Comparison of ENCODE assay signal across 8 cellular contexts in genomic region chr3:194485876-194486539, GRCh38. TPM values are rescaled to one million over a fixed set of nuclear protein-coding genes. Genes with fewer than 3 reads are reported as not detected.
DNase-seq lines count a peak whose midpoint lies in the region; ATAC-seq and TF ChIP-seq lines count a peak whose summit lies in the region.

No MANE protein-coding gene starts in this region.

- H3K9ac ChIP-seq in NT2/D1 (ENCODE audit: insufficient read length, low read depth) = peak overlapping the region; percentile 97

- TF ChIP-seq POLR2A in thyroid gland (IDR thresholded peaks at IDR 0.05) = no peak

- DNase-seq in ELF-1 (ENCODE audit: low read depth, low spot score) (peak; percentile 29), HAP-1 (ENCODE audit: low spot score in 2 of 2) (peak in 1 of 2 experiments; percentile 34), NT2/D1 (ENCODE audit: low read depth, low spot score) (no peak), fibroblast of villous mesenchyme (ENCODE audit: low read depth) (peak; percentile 55), omental fat pad (ENCODE audit: low spot score) (no peak), thyroid gland (peak; percentile 41 to 49), COLO829 (ENCODE audit: low spot score) (no peak)
- DNase-seq in activated T-helper 2 cell treated with anti-CD3 and anti-CD28 coated beads, Interferon-gamma antibody, Interleukin-2, Interleukin-4, amounts not matched to agents 10 μg/mL and 5 μg/mL and 100 μg/mL, durations not matched to agents 14 hours and 24 hours and 36 hours (ENCODE audit: low spot score) = peak; percentile 36

- H3K4me3 ChIP-seq in HAP-1 (peak overlapping the region; percentile 54), NT2/D1 (ENCODE audit: insufficient read length, low read depth) (peak overlapping the region; percentile 90), fibroblast of villous mesenchyme (ENCODE audit: low read depth, low read length) (peak overlapping the region; percentile 86), thyroid gland (replicated peaks in 1 of 3) (peak overlapping the region; percentile 4 to 69 (median 25))

- TF ChIP-seq CTCF in fibroblast of villous mesenchyme (IDR thresholded peaks at IDR 0.05; ENCODE audit: insufficient read depth, low read depth, low read length) (peak; percentile 39), omental fat pad (IDR thresholded peaks at IDR 0.05) (no peak), thyroid gland (IDR thresholded peaks at IDR 0.05) (peak in 4 of 6 experiments; percentile 2 to 20 (median 12))

- 0 to 3% methylated on average over 9 of the region's 42 CpGs for WGBS in thyroid gland, 2 donors

- H3K9me3 Mint-ChIP-seq in activated T-helper 2 cell treated with anti-CD3 and anti-CD28 coated beads, Interferon-gamma antibody, Interleukin-2, Interleukin-4, amounts not matched to agents 10 μg/mL and 5 μg/mL and 100 μg/mL, durations not matched to agents 14 hours and 24 hours and 36 hours = no peaks in the 10 kb centered on the region

- peak overlapping the region; percentile 89 for H3K4me3 Mint-ChIP-seq in activated T-helper 2 cell treated with anti-CD3 and anti-CD28 coated beads, Interferon-gamma antibody, Interleukin-2, Interleukin-4, amounts not matched to agents 10 μg/mL and 5 μg/mL and 100 μg/mL, durations not matched to agents 14 hours and 24 hours and 36 hours (ENCODE audit: low read depth)

- H3K27me3 ChIP-seq in HAP-1 (ENCODE audit: low read depth) (no peaks in the 10 kb centered on the region), NT2/D1 (ENCODE audit: insufficient read depth, insufficient read length) (peaks cover 2% of the 10 kb centered on the region), thyroid gland (no peaks in the 10 kb centered on the region)

- H3K36me3 ChIP-seq in HAP-1 (replicated peaks) (peaks cover 4% of the 10 kb centered on the region; the same call in 1 of the 2 replicates), NT2/D1 (ENCODE audit: insufficient read depth, insufficient read length, low read length) (peaks cover 33% of the 10 kb centered on the region), thyroid gland (no peaks in the 10 kb centered on the region)

- H3K4me1 ChIP-seq in HAP-1 (peaks cover 13% of the 10 kb centered on the region; the same call in 1 of the 2 replicates), NT2/D1 (ENCODE audit: insufficient read depth, insufficient read length) (peaks cover 11% of the 10 kb centered on the region), thyroid gland (peaks cover 31 to 60% of the 10 kb centered on the region in 2 donors)

- H3K9me3 ChIP-seq in HAP-1 (no peaks in the 10 kb centered on the region), NT2/D1 (ENCODE audit: insufficient read depth, low read length) (no peaks in the 10 kb centered on the region), thyroid gland (no peaks in the 10 kb centered on the region)

- peak overlapping the region; percentile 79 to 95 (median 84) for H3K27ac ChIP-seq in thyroid gland

- H3K27me3 Mint-ChIP-seq in activated T-helper 2 cell treated with anti-CD3 and anti-CD28 coated beads, Interferon-gamma antibody, Interleukin-2, Interleukin-4, amounts not matched to agents 10 μg/mL and 5 μg/mL and 100 μg/mL, durations not matched to agents 14 hours and 24 hours and 36 hours (ENCODE audit: low read depth) = no peaks in the 10 kb centered on the region

- H3K27ac Mint-ChIP-seq in activated T-helper 2 cell treated with anti-CD3 and anti-CD28 coated beads, Interferon-gamma antibody, Interleukin-2, Interleukin-4, amounts not matched to agents 10 μg/mL and 5 μg/mL and 100 μg/mL, durations not matched to agents 14 hours and 24 hours and 36 hours = peak overlapping the region; percentile 89

- peaks cover 57% of the 10 kb centered on the region for H3K4me1 Mint-ChIP-seq in activated T-helper 2 cell treated with anti-CD3 and anti-CD28 coated beads, Interferon-gamma antibody, Interleukin-2, Interleukin-4, amounts not matched to agents 10 μg/mL and 5 μg/mL and 100 μg/mL, durations not matched to agents 14 hours and 24 hours and 36 hours (ENCODE audit: low read depth)

- in situ Hi-C loops in HAP-1 (cut with MboI; ENCODE audit: low sequenced_read_pairs) = no loop called here

- peaks cover 51% of the 10 kb centered on the region for H3K36me3 Mint-ChIP-seq in activated T-helper 2 cell treated with anti-CD3 and anti-CD28 coated beads, Interferon-gamma antibody, Interleukin-2, Interleukin-4, amounts not matched to agents 10 μg/mL and 5 μg/mL and 100 μg/mL, durations not matched to agents 14 hours and 24 hours and 36 hours (ENCODE audit: low read depth)

- peak; percentile 16 for ATAC-seq in omental fat pad (ENCODE audit: low FRiP score)

- intact Hi-C loops in activated T-helper 2 cell treated with anti-CD3 and anti-CD28 coated beads, Interferon-gamma antibody, Interleukin-2, Interleukin-4, amounts not matched to agents 10 μg/mL and 5 μg/mL and 100 μg/mL, durations not matched to agents 14 hours and 24 hours and 36 hours (cut with micrococcal nuclease) = loop anchor here (2.0 to 5.0 kb wide), 3 partner anchors 75 to 1056 kb away; partner anchors contain the start of genes LSG1 and PPP1R2
- intact Hi-C loops in thyroid gland (cut with DNase I) = no loop called here

RNA-seq across cellular contexts. Expression of gene ATP13A3, which starts 0.8 kb away (rescaled TPM):
- 136 and 150 TPM in 2 replicates for total RNA-seq in activated T-helper 2 cell treated with anti-CD3 and anti-CD28 coated beads, Interferon-gamma antibody, Interleukin-2, Interleukin-4, amounts not matched to agents 10 μg/mL and 5 μg/mL and 100 μg/mL, durations not matched to agents 14 hours and 24 hours and 36 hours
- total RNA-seq in fibroblast of villous mesenchyme (190 and 228 TPM in 2 replicates), omental fat pad (100 to 1,000 TPM; 124 to 638 (median 294) TPM), thyroid gland (100 to 1,000 TPM; 262 to 426 (median 341) TPM)

Comparison
In these comparisons a context has a peak if more than half of its experiments do, and no peak if none do; other contexts are left out.
1. DNase-seq: peak in ELF-1 (single experiment), activated T-helper 2 cell treated with anti-CD3 and anti-CD28 coated beads, Interferon-gamma antibody, Interleukin-2, Interleukin-4, amounts not matched to agents 10 μg/mL and 5 μg/mL and 100 μg/mL, durations not matched to agents 14 hours and 24 hours and 36 hours (single experiment), fibroblast of villous mesenchyme (single experiment) and thyroid gland (2 of 2); none in NT2/D1 (single experiment), omental fat pad (single experiment) and COLO829 (single experiment).
2. H3K4me3 ChIP-seq: peak in every context shown above with its lines; median percentile 90 in NT2/D1; 86 in fibroblast of villous mesenchyme; 54 in HAP-1; 25 in thyroid gland.
3. CTCF ChIP-seq: peak in fibroblast of villous mesenchyme (single experiment) and thyroid gland (4 of 6); none in omental fat pad (0 of 3).